ENCODE assay signal across 11 cellular contexts in the genomic region with DNA sequence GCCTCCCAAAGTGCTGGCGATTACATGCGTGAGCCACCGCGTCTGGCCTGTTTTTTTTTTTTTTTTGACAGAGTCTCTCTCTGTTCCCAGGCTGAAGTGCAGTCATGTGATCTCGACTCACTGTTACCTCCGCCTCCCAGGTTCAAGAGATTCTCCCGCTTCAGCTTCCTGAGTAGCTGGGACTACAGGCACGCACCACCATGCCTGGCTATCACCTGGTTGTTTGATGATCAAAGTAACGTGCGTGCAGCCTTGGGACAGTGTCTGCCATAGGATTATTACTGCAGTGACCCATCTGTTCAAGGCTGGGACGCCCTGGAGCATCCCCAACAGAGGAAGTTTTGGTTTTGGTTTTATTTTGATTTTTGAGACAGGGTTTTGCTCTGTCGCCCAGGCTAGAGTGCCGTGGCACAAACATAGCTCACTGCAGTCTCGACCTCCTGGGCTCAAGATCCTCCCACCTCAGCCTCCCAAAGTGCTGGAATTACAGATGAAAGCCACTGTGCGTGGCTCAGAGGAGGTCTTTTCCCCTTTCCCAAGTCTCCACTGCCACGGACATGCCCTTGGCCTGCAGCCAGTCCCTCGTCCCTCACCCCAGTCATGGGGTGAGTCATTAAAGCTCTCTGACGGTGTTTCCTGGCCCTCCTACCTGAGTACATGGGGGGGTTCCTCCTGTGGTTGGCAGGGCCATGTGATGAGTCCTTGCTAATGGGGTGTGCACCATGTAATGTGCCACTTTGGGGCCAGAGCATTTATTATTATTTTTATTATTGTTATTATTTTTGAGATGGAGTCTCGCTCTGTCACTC.
A peak's percentile ranks its signal among the peaks of the same experiment; 100 is the strongest.
DNase-seq lines count a peak whose midpoint lies in the region; ATAC-seq and TF ChIP-seq lines count a peak whose summit lies in the region.
"Had no signal": no experiment of that assay in that cellular context is flagged by ENCODE, and none has a peak within 500 bp of the region (broad histone marks: within the 10 kb centered on the region; RNA-seq: fewer than 3 reads in every experiment).

No MANE protein-coding gene starts in this region.

- peaks cover 30% of the 10 kb centered on the region for H3K4me1 Mint-ChIP-seq in activated naive CD4-positive, alpha-beta T cell treated with anti-CD3 and anti-CD28 coated beads, Interleukin-2, amount 10 ng/mL, durations not matched to agents 7 days and 5 days
- no peaks in the 10 kb centered on the region for H3K4me1 Mint-ChIP-seq in chondrocyte (ENCODE audit: low read depth)

- CTCF ChIA-PET in activated naive CD4-positive, alpha-beta T cell treated with anti-CD3 and anti-CD28 coated beads, Interleukin-2, amount 10 ng/mL, durations not matched to agents 7 days and 5 days (lab: Charles Lee) = interaction anchor here (1.4 to 2.0 kb wide), 3 partner anchors 20 to 52 kb away, joined by 3 to 8 read pairs (median 7); no protein-coding TSS in a partner anchor

- H3K27ac Mint-ChIP-seq in activated naive CD4-positive, alpha-beta T cell treated with anti-CD3 and anti-CD28 coated beads, Interleukin-2, amount 10 ng/mL, durations not matched to agents 7 days and 5 days = peak overlapping the region; percentile 90
- H3K27ac Mint-ChIP-seq in chondrocyte (ENCODE audit: unreplicated experiment) = no peak overlapping the region
- H3K27ac Mint-ChIP-seq: type B pancreatic cell had no signal

- peak overlapping the region; percentile 73 for H3K4me3 Mint-ChIP-seq in activated naive CD4-positive, alpha-beta T cell treated with anti-CD3 and anti-CD28 coated beads, Interleukin-2, amount 10 ng/mL, durations not matched to agents 7 days and 5 days
- no peak overlapping the region for H3K4me3 Mint-ChIP-seq in chondrocyte (ENCODE audit: unreplicated experiment)
- H3K4me3 Mint-ChIP-seq: type B pancreatic cell had no signal

- ATAC-seq in HG03521 (IDR thresholded peaks at IDR 0.05; ENCODE audit: unreplicated experiment) (no peak), GM19035 (IDR thresholded peaks at IDR 0.05; ENCODE audit: unreplicated experiment) (no peak)

- no peaks in the 10 kb centered on the region for H3K9me3 Mint-ChIP-seq in activated naive CD4-positive, alpha-beta T cell treated with anti-CD3 and anti-CD28 coated beads, Interleukin-2, amount 10 ng/mL, durations not matched to agents 7 days and 5 days
- H3K9me3 Mint-ChIP-seq in chondrocyte (ENCODE audit: low read depth) = peaks cover 4% of the 10 kb centered on the region
- H3K9me3 Mint-ChIP-seq: type B pancreatic cell had no signal

- H3K36me3 Mint-ChIP-seq in activated naive CD4-positive, alpha-beta T cell treated with anti-CD3 and anti-CD28 coated beads, Interleukin-2, amount 10 ng/mL, durations not matched to agents 7 days and 5 days = no peaks in the 10 kb centered on the region
- H3K36me3 Mint-ChIP-seq in chondrocyte (ENCODE audit: low read depth) = peaks cover under 1% of the 10 kb centered on the region
- H3K36me3 Mint-ChIP-seq: type B pancreatic cell had no signal

- DNase-seq in DMS53 (lab: John Stamatoyannopoulos, UW) (peak; percentile 12), DMS53 treated with DMSO at 0.1 percent for 48 hours (lab: John Stamatoyannopoulos, UW; ENCODE audit: unreplicated experiment) (no peak), RPMI7951 (ENCODE audit: low read depth) (peak; percentile 32), chondrocyte (ENCODE audit: low spot score) (no peak)
- DNase-seq in activated naive CD4-positive, alpha-beta T cell treated with anti-CD3 and anti-CD28 coated beads, Interleukin-2, amount 10 ng/mL, durations not matched to agents 7 days and 5 days = peak; percentile 49
- DNase-seq in stimulated activated CD4-positive, alpha-beta T cell treated with anti-CD3 and anti-CD28 coated beads, Interleukin-4, amount 100 ng/mL, for 1 hour = peak; percentile 29
- DNase-seq: aorta, NCI-H2107 had no signal

- TF ChIP-seq CTCF in chondrocyte (IDR thresholded peaks at IDR 0.05) = no peak

- peaks cover 12% of the 10 kb centered on the region for H3K27me3 Mint-ChIP-seq in activated naive CD4-positive, alpha-beta T cell treated with anti-CD3 and anti-CD28 coated beads, Interleukin-2, amount 10 ng/mL, durations not matched to agents 7 days and 5 days
- H3K27me3 Mint-ChIP-seq in chondrocyte (ENCODE audit: low read depth) = peaks cover 1% of the 10 kb centered on the region
- H3K27me3 Mint-ChIP-seq: type B pancreatic cell had no signal

Comparison
In these comparisons a context has a peak if more than half of its experiments do, and no peak if none do; other contexts are left out.
1. DNase-seq: peak in DMS53 (single experiment), RPMI7951 (single experiment), activated naive CD4-positive, alpha-beta T cell treated with anti-CD3 and anti-CD28 coated beads, Interleukin-2, amount 10 ng/mL, durations not matched to agents 7 days and 5 days (single experiment) and stimulated activated CD4-positive, alpha-beta T cell treated with anti-CD3 and anti-CD28 coated beads, Interleukin-4, amount 100 ng/mL, for 1 hour (single experiment); none in DMS53 treated with DMSO at 0.1 percent for 48 hours (single experiment) and chondrocyte (single experiment).